ENCODE assay signal across 10 cellular contexts in genomic region chr11:8699903-8700302, GRCh38. TPM values are rescaled to one million over a fixed set of nuclear protein-coding genes. Genes with fewer than 3 reads are reported as not detected.
DNase-seq lines count a peak whose midpoint lies in the region; ATAC-seq, FAIRE-seq and TF ChIP-seq lines count a peak whose summit lies in the region.
"Had no signal": no experiment of that assay in that cellular context is flagged by ENCODE, and none has a peak within 500 bp of the region (broad histone marks: within the 10 kb centered on the region; RNA-seq: fewer than 3 reads in every experiment).

No MANE protein-coding gene starts in this region.

- H3K9ac ChIP-seq in endothelial cell of umbilical vein (replicated peaks; ENCODE audit: extremely low read depth, insufficient read depth, low read length), result no peak overlapping the region

- H3K36me3 ChIP-seq in endothelial cell of umbilical vein (ENCODE audit: control insufficient read depth in 2 of 2, extremely low read depth in 1 of 2, insufficient read depth in 2 of 2, low read length in 2 of 2) (peaks cover 0 to 3% of the 10 kb centered on the region in 2 experiments), aorta (ENCODE audit: control insufficient read depth in 1 of 2, insufficient read depth in 2 of 2, low read length in 1 of 2) (peaks cover 3 to 7% of the 10 kb centered on the region in 2 donors)
- H3K36me3 ChIP-seq: ovary had no signal

- H4K20me1 ChIP-seq in endothelial cell of umbilical vein (replicated peaks; ENCODE audit: control insufficient read depth, extremely low read depth, insufficient read depth, low read length), result no peaks in the 10 kb centered on the region

- H3K4me3 ChIP-seq in endothelial cell of umbilical vein (replicated peaks in 1 of 3; ENCODE audit: insufficient read depth in 1 of 3, low read depth in 1 of 3, low read length in 3 of 3), result no peak overlapping the region
- no peak overlapping the region for H3K4me3 ChIP-seq in aorta (ENCODE audit: low read length in 2 of 2)
- H3K4me3 ChIP-seq: ovary had no signal

- no peak overlapping the region for H3K4me2 ChIP-seq in endothelial cell of umbilical vein (ENCODE audit: insufficient read depth, low read length)

- CTCF ChIA-PET in activated CD8-positive, alpha-beta T cell treated with anti-CD3 and anti-CD28 coated beads, Interleukin-2, amount 10 ng/mL, durations not matched to agents 7 days and 5 days (lab: Charles Lee), result no interaction called here
- CTCF ChIA-PET in activated CD8-positive, alpha-beta T cell treated with anti-CD3 and anti-CD28 coated beads for 36 hours (lab: Charles Lee), result no interaction called here
- CTCF ChIA-PET in endothelial cell of umbilical vein (lab: Charles Lee), result interaction anchor here (1.0 to 1.7 kb wide), 5 partner anchors 15 to 260 kb away, joined by 4 to 7 read pairs (median 5); no protein-coding TSS in a partner anchor

- no peak overlapping the region for H3K4me3 Mint-ChIP-seq in activated CD8-positive, alpha-beta T cell treated with anti-CD3 and anti-CD28 coated beads, Interleukin-2, amount 10 ng/mL, durations not matched to agents 7 days and 5 days
- no peak overlapping the region for H3K4me3 Mint-ChIP-seq in activated CD8-positive, alpha-beta T cell treated with anti-CD3 and anti-CD28 coated beads for 36 hours

- H3K27me3 ChIP-seq in endothelial cell of umbilical vein (ENCODE audit: control insufficient read depth in 2 of 2, insufficient read depth in 2 of 2, low read length in 2 of 2) (no peaks in the 10 kb centered on the region), aorta (ENCODE audit: control insufficient read depth in 1 of 2, insufficient read depth in 2 of 2, low read length in 1 of 2) (no peaks in the 10 kb centered on the region)
- H3K27me3 ChIP-seq: ovary had no signal

- H3K4me1 Mint-ChIP-seq in activated CD8-positive, alpha-beta T cell treated with anti-CD3 and anti-CD28 coated beads, Interleukin-2, amount 10 ng/mL, durations not matched to agents 7 days and 5 days (ENCODE audit: low read depth), result peaks cover 3% of the 10 kb centered on the region
- no peaks in the 10 kb centered on the region for H3K4me1 Mint-ChIP-seq in activated CD8-positive, alpha-beta T cell treated with anti-CD3 and anti-CD28 coated beads for 36 hours (ENCODE audit: low read depth)

- no peak for TF ChIP-seq CTCF in activated CD8-positive, alpha-beta T cell treated with anti-CD3 and anti-CD28 coated beads for 36 hours (IDR thresholded peaks at IDR 0.05)
- no peak for TF ChIP-seq CTCF in endothelial cell of umbilical vein (IDR thresholded peaks at IDR 0.05; ENCODE audit: extremely low read depth in 1 of 2, insufficient read depth in 1 of 2, low read depth in 1 of 2, low read length in 2 of 2)

- peak overlapping the region; percentile 25 for H3K27ac Mint-ChIP-seq in activated CD8-positive, alpha-beta T cell treated with anti-CD3 and anti-CD28 coated beads, Interleukin-2, amount 10 ng/mL, durations not matched to agents 7 days and 5 days
- no peak overlapping the region for H3K27ac Mint-ChIP-seq in activated CD8-positive, alpha-beta T cell treated with anti-CD3 and anti-CD28 coated beads for 36 hours

- POLR2A ChIA-PET in activated CD8-positive, alpha-beta T cell treated with anti-CD3 and anti-CD28 coated beads, Interleukin-2, amount 10 ng/mL, durations not matched to agents 7 days and 5 days (lab: Charles Lee), result interaction anchor here (1.2 kb wide), 1 partner anchor 11 kb away, joined by 6 read pairs; no protein-coding TSS in a partner anchor
- POLR2A ChIA-PET in activated CD8-positive, alpha-beta T cell treated with anti-CD3 and anti-CD28 coated beads for 36 hours (lab: Charles Lee), result interaction anchor here (0.9 to 1.6 kb wide), 2 partner anchors 9 to 11 kb away, joined by 4 read pairs; no protein-coding TSS in a partner anchor
- POLR2A ChIA-PET in endothelial cell of umbilical vein (lab: Charles Lee), result interaction anchor here (1.2 kb wide), 1 partner anchor 17 kb away, joined by 5 read pairs; the partner anchor contains the start of genes RPL27A and TRIM66

- H3K9me3 Mint-ChIP-seq in activated CD8-positive, alpha-beta T cell treated with anti-CD3 and anti-CD28 coated beads, Interleukin-2, amount 10 ng/mL, durations not matched to agents 7 days and 5 days (ENCODE audit: insufficient read depth), result no peaks in the 10 kb centered on the region
- H3K9me3 Mint-ChIP-seq in activated CD8-positive, alpha-beta T cell treated with anti-CD3 and anti-CD28 coated beads for 36 hours, result no peaks in the 10 kb centered on the region

- BruUV-seq in endothelial cell of umbilical vein (replicated peaks; lab: Mats Ljungman, UMichigan), result no TSS peak

- H3K4me1 ChIP-seq in endothelial cell of umbilical vein (ENCODE audit: control insufficient read depth, extremely low read depth, insufficient read depth, low read length), result peaks cover 11% of the 10 kb centered on the region
- H3K4me1 ChIP-seq in aorta (ENCODE audit: control insufficient read depth in 1 of 2, insufficient read depth in 2 of 2, low read length in 2 of 2), result no peaks in the 10 kb centered on the region

- peaks cover 10% of the 10 kb centered on the region for H3K36me3 Mint-ChIP-seq in activated CD8-positive, alpha-beta T cell treated with anti-CD3 and anti-CD28 coated beads, Interleukin-2, amount 10 ng/mL, durations not matched to agents 7 days and 5 days (ENCODE audit: low read depth)
- peaks cover 13% of the 10 kb centered on the region for H3K36me3 Mint-ChIP-seq in activated CD8-positive, alpha-beta T cell treated with anti-CD3 and anti-CD28 coated beads for 36 hours (ENCODE audit: low read depth)

- ATAC-seq in activated CD8-positive, alpha-beta T cell treated with anti-CD3 and anti-CD28 coated beads, Interleukin-2, amount 10 ng/mL, durations not matched to agents 7 days and 5 days, result no peak
- no peak for ATAC-seq in activated CD8-positive, alpha-beta T cell treated with anti-CD3 and anti-CD28 coated beads for 36 hours
- ATAC-seq in aorta (ENCODE audit: low FRiP score), result no peak
- no peak for ATAC-seq in GM18873 (IDR thresholded peaks at IDR 0.05; ENCODE audit: low FRiP score, unreplicated experiment)

- H3K9me1 ChIP-seq in endothelial cell of umbilical vein (replicated peaks; ENCODE audit: control insufficient read depth, extremely low read depth, insufficient read depth, low read length), result no peaks in the 10 kb centered on the region

- dilution Hi-C loops in endothelial cell of umbilical vein (cut with MboI; ENCODE audit: extremely low pct_ligation_motif_present, low sequenced_read_pairs), result no loop called here

- H3K27ac ChIP-seq in endothelial cell of umbilical vein (ENCODE audit: insufficient read depth, low read depth, low read length) (peak overlapping the region; percentile 19), aorta (ENCODE audit: low read depth in 1 of 2, low read length in 2 of 2) (peak overlapping the region in 1 of 2 donors; percentile 34)
- H3K27ac ChIP-seq: ovary had no signal

- FAIRE-seq in endothelial cell of umbilical vein (lab: Jason Lieb, UNC), result peak; percentile 77

- intact Hi-C loops in activated CD8-positive, alpha-beta T cell treated with anti-CD3 and anti-CD28 coated beads for 36 hours (cut with micrococcal nuclease), result no loop called here
- intact Hi-C loops in endothelial cell of umbilical vein (cut with micrococcal nuclease) (loop anchor here (2.0 kb wide), 1 partner anchor 15 kb away; no protein-coding TSS in a partner anchor), aorta (cut with DNase I) (no loop called here)

- DNase-seq in activated CD8-positive, alpha-beta T cell treated with anti-CD3 and anti-CD28 coated beads, Interleukin-2, amount 10 ng/mL, durations not matched to agents 7 days and 5 days, result no peak
- DNase-seq in activated CD8-positive, alpha-beta T cell treated with anti-CD3 and anti-CD28 coated beads for 36 hours, result no peak
- peak; percentile 34 for DNase-seq in endothelial cell of umbilical vein (ENCODE audit: low read depth, low spot score)
- peak; percentile 57 for DNase-seq in midbrain (lab: John Stamatoyannopoulos, UW)
- DNase-seq in aorta, result peak; percentile 71 to 78
- DNase-seq in NCI-H524 treated with DMSO at 0.1 percent for 48 hours (lab: John Stamatoyannopoulos, UW), result no peak
- DNase-seq in stimulated activated CD8-positive, alpha-beta memory T cell treated with anti-CD3 and anti-CD28 coated beads, Interleukin-4, amount 100 ng/mL, for 48 hours, result no peak
- DNase-seq: NCI-H510A had no signal

- H3K79me2 ChIP-seq in endothelial cell of umbilical vein (ENCODE audit: control insufficient read depth, insufficient read depth, low read length), result no peaks in the 10 kb centered on the region

- H3K27me3 Mint-ChIP-seq in activated CD8-positive, alpha-beta T cell treated with anti-CD3 and anti-CD28 coated beads, Interleukin-2, amount 10 ng/mL, durations not matched to agents 7 days and 5 days (ENCODE audit: low read depth), result no peaks in the 10 kb centered on the region
- H3K27me3 Mint-ChIP-seq in activated CD8-positive, alpha-beta T cell treated with anti-CD3 and anti-CD28 coated beads for 36 hours, result no peaks in the 10 kb centered on the region

- H3K9me3 ChIP-seq in endothelial cell of umbilical vein (replicated peaks; ENCODE audit: control insufficient read depth, insufficient read depth, low read length) (no peaks in the 10 kb centered on the region), aorta (ENCODE audit: control insufficient read depth, low read length) (no peaks in the 10 kb centered on the region)
- H3K9me3 ChIP-seq: ovary had no signal

- no peak overlapping the region for H2AFZ ChIP-seq in endothelial cell of umbilical vein (ENCODE audit: low read depth, low read length)

- TF ChIP-seq POLR2A in endothelial cell of umbilical vein (IDR thresholded peaks at IDR 0.05; ENCODE audit: low read depth, low read length), result no peak

- WGBS in aorta, 2 donors, result 20 to 24% methylated on average over 3 of the region's 3 CpGs

RNA-seq across cellular contexts. Expression of gene RPL27A, which starts 17.3 kb away (rescaled TPM):
- 100 to 1,000 TPM; 716 to 768 TPM for total RNA-seq in activated CD8-positive, alpha-beta T cell treated with anti-CD3 and anti-CD28 coated beads, Interleukin-2, amount 10 ng/mL, durations not matched to agents 7 days and 5 days
- 100 to 1,000 TPM; 959 to 987 TPM for total RNA-seq in activated CD8-positive, alpha-beta T cell treated with anti-CD3 and anti-CD28 coated beads for 36 hours
- 952 and 1,303 TPM in 2 replicates for total RNA-seq in endothelial cell of umbilical vein
- polyA plus RNA-seq in endothelial cell of umbilical vein, result 1,047 and 1,363 TPM in 2 replicates
- polyA plus RNA-seq in endothelial cell of umbilical vein (2011; cell fraction: cytosol; rRNA removed), result 1,329 and 1,448 TPM in 2 replicates
- 314 and 358 TPM in 2 replicates for polyA plus RNA-seq in endothelial cell of umbilical vein (2011; cell fraction: nucleus; rRNA removed)
- 1,567 and 2,454 TPM in 2 replicates for polyA plus RNA-seq in endothelial cell of umbilical vein (2012)
- polyA minus RNA-seq in endothelial cell of umbilical vein, result 388 and 392 TPM in 2 replicates
- polyA minus RNA-seq in endothelial cell of umbilical vein (2011; cell fraction: cytosol; rRNA and poly(A)+ RNA removed), result 855 TPM
- 174 and 196 TPM in 2 replicates for polyA minus RNA-seq in endothelial cell of umbilical vein (2011; cell fraction: nucleus; rRNA and poly(A)+ RNA removed)
- total RNA-seq in aorta, result 100 to 1,000 TPM; 623 to 776 TPM
- polyA plus RNA-seq in aorta, result 1,000 to 10,000 TPM; 2,339 to 4,548 TPM

RNA-seq across cellular contexts. Expression of gene TRIM66, which starts 17.4 kb away (rescaled TPM):
- total RNA-seq in activated CD8-positive, alpha-beta T cell treated with anti-CD3 and anti-CD28 coated beads, Interleukin-2, amount 10 ng/mL, durations not matched to agents 7 days and 5 days, result 10 to 100 TPM; 28.1 to 28.2 TPM
- 10 to 100 TPM; 24.7 to 28.4 TPM for total RNA-seq in activated CD8-positive, alpha-beta T cell treated with anti-CD3 and anti-CD28 coated beads for 36 hours
- 8.6 and 11.7 TPM in 2 replicates for total RNA-seq in endothelial cell of umbilical vein
- polyA plus RNA-seq in endothelial cell of umbilical vein, result 5.1 and 5.5 TPM in 2 replicates
- 2.4 and 3.2 TPM in 2 replicates for polyA plus RNA-seq in endothelial cell of umbilical vein (2011; cell fraction: cytosol; rRNA removed)
- polyA plus RNA-seq in endothelial cell of umbilical vein (2011; cell fraction: nucleus; rRNA removed), result 28.0 and 29.1 TPM in 2 replicates
- 4.6 and 5.0 TPM in 2 replicates for polyA plus RNA-seq in endothelial cell of umbilical vein (2012)
- polyA minus RNA-seq in endothelial cell of umbilical vein, result 15.5 and 20.2 TPM in 2 replicates
- polyA minus RNA-seq in endothelial cell of umbilical vein (2011; cell fraction: cytosol; rRNA and poly(A)+ RNA removed), result 3.9 TPM
- polyA minus RNA-seq in endothelial cell of umbilical vein (2011; cell fraction: nucleus; rRNA and poly(A)+ RNA removed), result 16.5 and 30.4 TPM in 2 replicates
- total RNA-seq in aorta, result 10 to 100 TPM in 1 of 2 donors, 1 to 10 TPM in 1; 9.4 to 18.7 TPM
- 1 to 10 TPM; 3.4 to 8.4 TPM for polyA plus RNA-seq in aorta

Comparison
In these comparisons a context has a peak if more than half of its experiments do, and no peak if none do; other contexts are left out.
1. DNase-seq: peak in endothelial cell of umbilical vein (single experiment), midbrain (single experiment) and aorta (2 of 2); none in activated CD8-positive, alpha-beta T cell treated with anti-CD3 and anti-CD28 coated beads, Interleukin-2, amount 10 ng/mL, durations not matched to agents 7 days and 5 days (single experiment), activated CD8-positive, alpha-beta T cell treated with anti-CD3 and anti-CD28 coated beads for 36 hours (single experiment), NCI-H524 treated with DMSO at 0.1 percent for 48 hours (single experiment) and stimulated activated CD8-positive, alpha-beta memory T cell treated with anti-CD3 and anti-CD28 coated beads, Interleukin-4, amount 100 ng/mL, for 48 hours (single experiment).